In the genomic region with DNA sequence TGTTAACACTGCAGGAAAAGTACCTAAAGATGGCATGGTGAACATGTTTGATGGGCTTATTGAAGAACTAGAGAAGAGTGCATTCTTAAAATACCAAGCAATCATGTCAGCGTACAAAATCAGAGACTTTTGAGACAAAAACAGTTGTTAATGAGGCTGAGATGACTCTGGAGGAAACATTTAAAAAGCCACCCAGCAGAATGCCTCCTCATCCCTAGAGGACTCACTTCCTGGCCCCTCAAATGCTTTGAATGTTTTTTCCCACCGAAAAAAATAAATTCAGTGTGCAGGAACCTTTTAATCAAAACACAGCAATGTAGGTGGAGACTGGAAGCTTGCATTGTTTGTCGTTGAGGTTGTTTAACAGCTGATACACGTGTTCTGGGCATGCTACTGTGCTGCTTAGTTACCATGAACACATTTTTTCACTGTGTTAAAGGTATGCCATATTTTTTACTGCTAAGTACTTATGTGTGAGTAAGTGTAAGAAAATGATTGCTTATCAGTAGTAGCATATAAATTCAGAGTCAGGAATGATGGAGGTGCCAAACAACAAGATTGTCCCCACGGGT, we compare ENCODE assay signal across 23 cellular contexts.
"Had no signal": no experiment of that assay in that cellular context is flagged by ENCODE, and none has a peak within 500 bp of the region (broad histone marks: within the 10 kb centered on the region; RNA-seq: fewer than 3 reads in every experiment).

No MANE protein-coding gene starts in this region.

- H3K36me3 ChIP-seq: ascending aorta, brain microvascular endothelial cell, cardiac muscle cell, Peyer's patch had no signal

- H3K27me3 ChIP-seq: ascending aorta, brain microvascular endothelial cell, cardiac muscle cell, Peyer's patch had no signal

- H3K9me3 ChIP-seq: ascending aorta, Peyer's patch had no signal

- ATAC-seq: activated CD8-positive, alpha-beta memory T cell treated with anti-CD3 and anti-CD28 coated beads, Interleukin-2, amount 10 ng/mL, durations not matched to agents 7 days and 5 days; activated naive CD4-positive, alpha-beta T cell treated with anti-CD3 and anti-CD28 coated beads, Interleukin-2, amount 50 U/mL, for 72 hours; activated naive CD8-positive, alpha-beta T cell treated with anti-CD3 and anti-CD28 coated beads, Interleukin-2, amount 50 U/mL, for 24 hours; activated T-cell treated with anti-CD3 and anti-CD28 coated beads, Interleukin-2, amount 50 U/mL, for 4 hours had no signal

- H3K4me3 ChIP-seq: ascending aorta, cardiac muscle cell, Peyer's patch had no signal

- H3K4me1 ChIP-seq: ascending aorta, Peyer's patch had no signal

- H3K27ac ChIP-seq: ascending aorta, brain microvascular endothelial cell, cardiac muscle cell, Peyer's patch had no signal

- DNase-seq: activated B cell treated with CpG ODN at 0.5 μM for 24 hours; activated CD4-positive, alpha-beta T cell treated with anti-CD3 and anti-CD28 coated beads for 1 hour; activated CD4-positive, alpha-beta T cell treated with anti-CD3 and anti-CD28 coated beads, Interleukin-2, amount 10 ng/mL, durations not matched to agents 24 days and 14 days; activated CD4-positive, alpha-beta T cell treated with anti-CD3 and anti-CD28 coated beads, Interleukin-2, amount 50 U/mL, for 48 hours; activated CD8-positive, alpha-beta memory T cell treated with anti-CD3 and anti-CD28 coated beads, Interleukin-2, amount 10 ng/mL, durations not matched to agents 7 days and 5 days; activated effector memory CD4-positive, alpha-beta T cell treated with anti-CD3 and anti-CD28 coated beads, Interleukin-2, amount 50 U/mL, for 16 hours; activated naive CD4-positive, alpha-beta T cell treated with Interleukin-2 at 50 U/mL for 16 hours; activated naive CD8-positive, alpha-beta T cell treated with anti-CD3 and anti-CD28 coated beads, Interleukin-2, amount 50 U/mL, for 24 hours; activated T-cell treated with anti-CD3 and anti-CD28 coated beads, Interleukin-2, amount 50 U/mL, for 4 hours; amniotic stem cell; brain microvascular endothelial cell; Kasumi-1; KBM-7; NCI-H1105 treated with DMSO at 0.1 percent for 48 hours; NCI-H2081 treated with DMSO at 0.1 percent for 48 hours; NCI-H510A treated with DMSO at 0.1 percent for 48 hours; NCI-H69; NK-92 treated with Interleukin-12 subunit alpha and Interleukin-12 subunit beta, amount 100 ng/mL, for 24 hours; Peyer's patch; SHP77 had no signal
